In the genomic region with DNA sequence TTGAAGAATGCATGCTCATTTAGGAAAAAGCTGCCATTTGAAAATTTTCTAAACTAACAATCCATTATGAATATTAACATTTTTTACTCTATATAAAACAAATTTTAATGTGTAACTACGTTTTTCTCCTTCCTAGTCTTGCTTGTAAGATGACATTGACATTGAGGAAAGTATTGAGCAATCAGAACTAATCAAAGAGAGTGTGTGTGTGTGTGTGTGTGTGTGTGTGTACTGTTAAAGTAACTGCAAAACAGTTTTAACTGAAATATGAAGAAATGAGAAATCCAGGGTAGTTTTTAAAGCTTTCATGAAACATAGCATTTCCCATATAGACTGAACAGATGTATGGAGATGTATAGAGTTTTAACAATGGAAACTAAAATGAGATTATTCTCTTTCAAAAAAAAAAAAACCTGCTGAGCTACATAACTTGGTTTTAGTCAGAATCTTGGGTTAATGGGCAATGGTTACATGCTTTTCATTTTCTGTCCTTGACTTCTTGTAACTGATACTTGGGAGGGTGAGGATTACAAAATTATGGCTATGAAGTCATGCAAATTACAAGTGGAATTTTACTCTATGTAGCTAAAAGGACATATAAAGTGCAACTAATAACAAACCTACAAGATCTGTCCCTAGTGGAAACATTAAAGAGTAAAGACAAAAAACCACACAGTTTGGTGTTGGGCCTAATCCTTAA, we compare ENCODE assay signal across 19 cellular contexts. TPM values are rescaled to one million over a fixed set of nuclear protein-coding genes. Genes with fewer than 3 reads are reported as not detected.
DNase-seq lines count a peak whose midpoint lies in the region; ATAC-seq and TF ChIP-seq lines count a peak whose summit lies in the region.
"Had no signal": no experiment of that assay in that cellular context is flagged by ENCODE, and none has a peak within 500 bp of the region (broad histone marks: within the 10 kb centered on the region; RNA-seq: fewer than 3 reads in every experiment).

No MANE protein-coding gene starts in this region.

- POLR2A ChIA-PET in OCI-LY7 (lab: Charles Lee): interaction anchor here (0.6 to 3.0 kb wide), 13 partner anchors 9 to 1908 kb away, joined by 3 to 28 read pairs (median 4); no protein-coding TSS in a partner anchor

- no peaks in the 10 kb centered on the region for H3K9me3 Mint-ChIP-seq in endothelial cell (ENCODE audit: unreplicated experiment)
- H3K9me3 Mint-ChIP-seq: activated B cell treated with CpG ODN at 0.5 μM for 24 hours; activated CD8-positive, alpha-beta T cell treated with anti-CD3 and anti-CD28 coated beads for 36 hours; activated naive CD4-positive, alpha-beta T cell treated with anti-CD3 and anti-CD28 coated beads, Interleukin-2, amount 10 ng/mL, durations not matched to agents 7 days and 5 days; activated T-cell treated with anti-CD3 and anti-CD28 coated beads, Interleukin-2, amount 50 U/mL, for 4 hours; neural progenitor cell had no signal

- H3K36me3 ChIP-seq in Karpas-422 (ENCODE audit: insufficient read depth, low read length) (peaks cover 43% of the 10 kb centered on the region), OCI-LY7 (ENCODE audit: insufficient read depth, low read length) (no peaks in the 10 kb centered on the region), parathyroid adenoma (ENCODE audit: control insufficient read depth, insufficient read depth, low read length) (no peaks in the 10 kb centered on the region)
- H3K36me3 ChIP-seq: BE2C, neural progenitor cell had no signal

- H3K9me2 ChIP-seq in Karpas-422 (replicated peaks; ENCODE audit: insufficient read depth, low read length): no peaks in the 10 kb centered on the region
- no peaks in the 10 kb centered on the region for H3K9me2 ChIP-seq in OCI-LY7 (ENCODE audit: insufficient read depth, low read length)

- H3K27me3 ChIP-seq in Karpas-422 (ENCODE audit: low read length) (no peaks in the 10 kb centered on the region), parathyroid adenoma (ENCODE audit: control insufficient read depth, insufficient read depth, low read length) (no peaks in the 10 kb centered on the region)
- H3K27me3 ChIP-seq: BE2C, neural progenitor cell had no signal

- no peak overlapping the region for H3K27ac Mint-ChIP-seq in endothelial cell (ENCODE audit: unreplicated experiment)
- H3K27ac Mint-ChIP-seq: activated B cell treated with CpG ODN at 0.5 μM for 24 hours; activated CD8-positive, alpha-beta T cell treated with anti-CD3 and anti-CD28 coated beads for 36 hours; activated naive CD4-positive, alpha-beta T cell treated with anti-CD3 and anti-CD28 coated beads, Interleukin-2, amount 10 ng/mL, durations not matched to agents 7 days and 5 days; neural progenitor cell had no signal

- H3K9me3 ChIP-seq in Karpas-422 (ENCODE audit: low read length) (no peaks in the 10 kb centered on the region), OCI-LY7 (ENCODE audit: low read length) (no peaks in the 10 kb centered on the region), parathyroid adenoma (ENCODE audit: control insufficient read depth, low read length) (no peaks in the 10 kb centered on the region)
- H3K9me3 ChIP-seq: BE2C had no signal

- H3K4me3 ChIP-seq in Karpas-422 (ENCODE audit: low read length) (peak overlapping the region; percentile 88), OCI-LY7 (ENCODE audit: low read depth, low read length, poor library complexity, severe bottlenecking) (peak overlapping the region; percentile 73), parathyroid adenoma (ENCODE audit: low read depth, low read length) (peak overlapping the region; percentile 16)
- H3K4me3 ChIP-seq: GM23248, neural progenitor cell had no signal

- H3K36me3 Mint-ChIP-seq in endothelial cell (ENCODE audit: low read depth, unreplicated experiment): no peaks in the 10 kb centered on the region
- H3K36me3 Mint-ChIP-seq: activated naive CD4-positive, alpha-beta T cell treated with anti-CD3 and anti-CD28 coated beads, Interleukin-2, amount 10 ng/mL, durations not matched to agents 7 days and 5 days; neural progenitor cell had no signal

- H4K20me1 ChIP-seq in Karpas-422 (ENCODE audit: insufficient read depth, low read depth, low read length): peaks cover 10% of the 10 kb centered on the region
- H4K20me1 ChIP-seq in OCI-LY7 (ENCODE audit: insufficient read depth, low read length): no peaks in the 10 kb centered on the region

- peaks cover 69% of the 10 kb centered on the region for H3K79me2 ChIP-seq in Karpas-422 (ENCODE audit: low read length)
- H3K79me2 ChIP-seq in OCI-LY7 (ENCODE audit: insufficient read depth, low read depth, low read length): no peaks in the 10 kb centered on the region
- H3K79me2 ChIP-seq in parathyroid adenoma: no peaks in the 10 kb centered on the region

- peaks cover 6% of the 10 kb centered on the region for H3K27me3 Mint-ChIP-seq in endothelial cell (ENCODE audit: unreplicated experiment)

- H2AFZ ChIP-seq in Karpas-422 (ENCODE audit: low read length) (no peak overlapping the region), OCI-LY7 (ENCODE audit: low read length) (peak overlapping the region; percentile 93; the same call in 1 of the 2 replicates), parathyroid adenoma (no peak overlapping the region)
- H2AFZ ChIP-seq: GM23248, neural progenitor cell had no signal

- H3K4me1 Mint-ChIP-seq in endothelial cell (ENCODE audit: unreplicated experiment): peaks cover 33% of the 10 kb centered on the region

- TF ChIP-seq CTCF in OCI-LY7 (conservative IDR thresholded peaks at IDR 0.05; ENCODE audit: low read length): no peak
- no peak for TF ChIP-seq CTCF in endothelial cell (IDR thresholded peaks at IDR 0.05; ENCODE audit: unreplicated experiment)
- TF ChIP-seq CTCF in parathyroid adenoma (IDR thresholded peaks at IDR 0.05): no peak

- intact Hi-C loops in OCI-LY7 (cut with micrococcal nuclease; ENCODE audit: unreplicated experiment): loop anchor here (2.0 to 5.0 kb wide), 2 partner anchors 257 to 285 kb away; no protein-coding TSS in a partner anchor

- H3K4me3 Mint-ChIP-seq in endothelial cell (ENCODE audit: unreplicated experiment): peak overlapping the region; percentile 42
- H3K4me3 Mint-ChIP-seq: activated B cell treated with CpG ODN at 0.5 μM for 24 hours; activated CD8-positive, alpha-beta T cell treated with anti-CD3 and anti-CD28 coated beads for 36 hours; activated naive CD4-positive, alpha-beta T cell treated with anti-CD3 and anti-CD28 coated beads, Interleukin-2, amount 10 ng/mL, durations not matched to agents 7 days and 5 days; activated T-cell treated with anti-CD3 and anti-CD28 coated beads, Interleukin-2, amount 50 U/mL, for 4 hours had no signal

- ATAC-seq in HG03095 (IDR thresholded peaks at IDR 0.05; ENCODE audit: unreplicated experiment) (no peak), HG03571 (IDR thresholded peaks at IDR 0.05; ENCODE audit: unreplicated experiment) (no peak)
- ATAC-seq: activated CD8-positive, alpha-beta T cell treated with anti-CD3 and anti-CD28 coated beads for 36 hours; activated T-cell treated with anti-CD3 and anti-CD28 coated beads, Interleukin-2, amount 50 U/mL, for 4 hours had no signal

- peak; percentile 80 for DNase-seq in Karpas-422
- DNase-seq in OCI-LY7 (ENCODE audit: low spot score): no peak
- no peak for DNase-seq in endothelial cell (ENCODE audit: low spot score)
- no peak for DNase-seq in activated CD4-positive, alpha-beta T cell treated with anti-CD3 and anti-CD28 coated beads for 4 hours
- DNase-seq: activated B cell treated with CpG ODN at 0.5 μM for 24 hours; activated CD8-positive, alpha-beta T cell treated with anti-CD3 and anti-CD28 coated beads for 36 hours; activated naive CD4-positive, alpha-beta T cell treated with anti-CD3 and anti-CD28 coated beads, Interleukin-2, amount 10 ng/mL, durations not matched to agents 7 days and 5 days; activated T-cell treated with anti-CD3 and anti-CD28 coated beads, Interleukin-2, amount 50 U/mL, for 4 hours; BE2C; COR-L47; EL; GM23248; NCI-H2171 treated with DMSO at 0.1 percent for 48 hours; NCI-H526 treated with DMSO at 0.1 percent for 48 hours; T-helper 2 cell had no signal

- H3K4me2 ChIP-seq in Karpas-422 (ENCODE audit: low read depth, low read length, poor library complexity, severe bottlenecking) (peak overlapping the region; percentile 73), OCI-LY7 (ENCODE audit: low read length) (peak overlapping the region; percentile 87), parathyroid adenoma (ENCODE audit: low read length) (no peak overlapping the region)

- CTCF ChIA-PET in OCI-LY7 (lab: Charles Lee; ENCODE audit: unreplicated experiment): no interaction called here

- peak overlapping the region; percentile 84 for H3K27ac ChIP-seq in Karpas-422 (ENCODE audit: low read length)
- H3K27ac ChIP-seq in OCI-LY7 (ENCODE audit: low read depth, low read length, poor library complexity, severe bottlenecking): no peak overlapping the region
- no peak overlapping the region for H3K27ac ChIP-seq in parathyroid adenoma
- H3K27ac ChIP-seq: GM23248, neural progenitor cell had no signal

- H3K4me1 ChIP-seq in Karpas-422 (ENCODE audit: low read length) (peaks cover 60% of the 10 kb centered on the region), OCI-LY7 (ENCODE audit: insufficient read depth, low read length, poor library complexity, severe bottlenecking) (peaks cover 19% of the 10 kb centered on the region), parathyroid adenoma (no peaks in the 10 kb centered on the region)
- H3K4me1 ChIP-seq: BE2C had no signal

- no TSS peak for BruUV-seq in OCI-LY7 (replicated peaks; lab: Mats Ljungman, UMichigan)

- peak overlapping the region; percentile 87 for H3K9ac ChIP-seq in Karpas-422 (ENCODE audit: low read length)
- H3K9ac ChIP-seq in parathyroid adenoma: no peak overlapping the region
- H3K9ac ChIP-seq: GM23248, neural progenitor cell had no signal

RNA-seq across cellular contexts. Expression of gene PDGFD, which starts 2.0 kb away (rescaled TPM):
- 205 and 360 TPM in 2 replicates for total RNA-seq in Karpas-422 (2014; rRNA removed; shearing (Covaris generic); ENCODE audit: low replicate concordance)
- 0.98 and 1.0 TPM in 2 replicates for total RNA-seq in OCI-LY7 (2014; rRNA removed; shearing (Covaris generic))
- total RNA-seq in OCI-LY7 (2022) (6.0 and 8.8 TPM in 2 replicates), endothelial cell (ENCODE audit: unreplicated experiment) (17.2 TPM)

Comparison
In these comparisons a context has a peak if more than half of its experiments do, and no peak if none do; other contexts are left out.
1. H3K4me3 ChIP-seq: peak in every context shown above with its lines; median percentile 88 in Karpas-422; 73 in OCI-LY7; 16 in parathyroid adenoma.
2. RNA of gene PDGFD, which starts 2.0 kb away (total RNA-seq): 205 to 360 TPM in Karpas-422; 17.2 TPM in endothelial cell (single experiment) and 0.98 to 8.8 TPM in OCI-LY7; every median in the first group is over 10 times any median in the second.